In genomic region chr5:180831139-180832080, GRCh38 we compare ENCODE assay signal across 8 cellular contexts. TPM values are rescaled to one million over a fixed set of nuclear protein-coding genes. Genes with fewer than 3 reads are reported as not detected.
DNase-seq lines count a peak whose midpoint lies in the region; ATAC-seq and TF ChIP-seq lines count a peak whose summit lies in the region.

No MANE protein-coding gene starts in this region.

- H3K4me3 ChIP-seq in CD8-positive, alpha-beta T cell (ENCODE audit: low read depth, low read length) = peak overlapping the region; percentile 67
- H3K4me3 ChIP-seq in OCI-LY1 (ENCODE audit: low read depth, low read length, poor library complexity, severe bottlenecking) = peak overlapping the region; percentile 70

- H2AFZ ChIP-seq in OCI-LY1 (ENCODE audit: low read length) = no peak overlapping the region

- no peaks in the 10 kb centered on the region for H3K27me3 Mint-ChIP-seq in CD8-positive, alpha-beta T cell (ENCODE audit: low read depth)
- no peaks in the 10 kb centered on the region for H3K27me3 Mint-ChIP-seq in activated T-cell treated with anti-CD3 and anti-CD28 coated beads, Interleukin-2, amount 50 U/mL, for 72 hours (ENCODE audit: low read depth)

- H3F3A ChIP-seq in OCI-LY1 (ENCODE audit: insufficient read depth, low read length) = no peaks in the 10 kb centered on the region

- CTCF ChIA-PET in CD8-positive, alpha-beta T cell (lab: Charles Lee) = interaction anchor here (0.6 to 4.3 kb wide), 15 partner anchors 10 to 47 kb away, joined by 3 to 35 read pairs (median 4); partner anchors contain the start of gene MGAT1

- peaks cover 11% of the 10 kb centered on the region for H3K36me3 ChIP-seq in CD8-positive, alpha-beta T cell (ENCODE audit: insufficient read depth, low read length)
- peaks cover 38% of the 10 kb centered on the region for H3K36me3 ChIP-seq in OCI-LY1 (ENCODE audit: insufficient read depth, low read length)

- peak overlapping the region; percentile 83 for H3K9ac ChIP-seq in OCI-LY1 (ENCODE audit: low read length)

- POLR2A ChIA-PET in CD8-positive, alpha-beta T cell (lab: Charles Lee) = interaction anchor here (1.0 to 5.5 kb wide), 13 partner anchors 10 to 430 kb away, joined by 3 to 134 read pairs (median 12); partner anchors contain the start of genes MGAT1, TRIM52 and ZFP62

- H3K36me3 Mint-ChIP-seq in CD8-positive, alpha-beta T cell = peaks cover 51% of the 10 kb centered on the region
- peaks cover 15 to 33% of the 10 kb centered on the region in 2 donors for H3K36me3 Mint-ChIP-seq in activated T-cell treated with anti-CD3 and anti-CD28 coated beads, Interleukin-2, amount 50 U/mL, for 72 hours (ENCODE audit: insufficient read depth in 2 of 2)

- H3K79me2 ChIP-seq in OCI-LY1 (ENCODE audit: insufficient read depth, low read length) = 0 out of 2 replicates have a peak, but pooled peaks cover 7% of the 10 kb centered on the region

- peak; percentile 51 to 88 (median 71) for DNase-seq in CD8-positive, alpha-beta T cell
- DNase-seq in GM19240 (ENCODE audit: insufficient read length, low spot score) (peak; percentile 58), myocyte (ENCODE audit: low read depth) (peak; percentile 80)
- DNase-seq in activated T-cell treated with anti-CD3 and anti-CD28 coated beads, Interleukin-2, amount 50 U/mL, for 72 hours = peak; percentile 85 to 88
- peak; percentile 70 to 74 for DNase-seq in stimulated activated CD8-positive, alpha-beta memory T cell treated with anti-CD3 and anti-CD28 coated beads, Interleukin-7, amount 100 ng/mL, for 48 hours (ENCODE audit: extremely low read depth in 1 of 2, low read depth in 1 of 2)

- peak overlapping the region; percentile 85 for H3K27ac ChIP-seq in CD8-positive, alpha-beta T cell (ENCODE audit: low read depth, low read length)
- H3K27ac ChIP-seq in OCI-LY1 (ENCODE audit: low read depth, low read length, poor library complexity, severe bottlenecking) = peak overlapping the region; percentile 89

- no peaks in the 10 kb centered on the region for H3K27me3 ChIP-seq in CD8-positive, alpha-beta T cell (ENCODE audit: insufficient read depth, low read length)
- H3K27me3 ChIP-seq in OCI-LY1 (ENCODE audit: insufficient read depth, low read length) = no peaks in the 10 kb centered on the region

- no peak for TF ChIP-seq CTCF in CD8-positive, alpha-beta T cell (IDR thresholded peaks at IDR 0.05)
- no peak for TF ChIP-seq CTCF in OCI-LY1 (IDR thresholded peaks at IDR 0.05; ENCODE audit: low read length)

- H3K27ac Mint-ChIP-seq in CD8-positive, alpha-beta T cell = peak overlapping the region; percentile 98
- H3K27ac Mint-ChIP-seq in activated T-cell treated with anti-CD3 and anti-CD28 coated beads, Interleukin-2, amount 50 U/mL, for 72 hours = peak overlapping the region; percentile 96

- peak overlapping the region; percentile 83 for H3K4me2 ChIP-seq in OCI-LY1 (ENCODE audit: low read length)

- intact Hi-C loops in CD8-positive, alpha-beta T cell (cut with DNase I, micrococcal nuclease) = loop anchor here (1.0 to 10.0 kb wide), 6 partner anchors 21 to 47 kb away; partner anchors contain the start of genes MGAT1 (in 1 of the 2) and ZFP62 (in 1 of the 2)

- no peaks in the 10 kb centered on the region for H4K20me1 ChIP-seq in OCI-LY1 (ENCODE audit: insufficient read depth, low read length)

- H3K4me1 Mint-ChIP-seq in CD8-positive, alpha-beta T cell (ENCODE audit: low read depth) = peaks cover 51% of the 10 kb centered on the region
- H3K4me1 Mint-ChIP-seq in activated T-cell treated with anti-CD3 and anti-CD28 coated beads, Interleukin-2, amount 50 U/mL, for 72 hours (ENCODE audit: low read depth) = peaks cover 53% of the 10 kb centered on the region

- peak overlapping the region; percentile 97 for H3K4me3 Mint-ChIP-seq in CD8-positive, alpha-beta T cell
- H3K4me3 Mint-ChIP-seq in activated T-cell treated with anti-CD3 and anti-CD28 coated beads, Interleukin-2, amount 50 U/mL, for 72 hours = peak overlapping the region; percentile 99

- peak; percentile 43 for ATAC-seq in CD8-positive, alpha-beta T cell
- ATAC-seq in HG03439 (IDR thresholded peaks at IDR 0.05; ENCODE audit: unreplicated experiment) (peak; percentile 79), esophagus mucosa (peak; percentile 94)
- ATAC-seq in activated T-cell treated with anti-CD3 and anti-CD28 coated beads, Interleukin-2, amount 50 U/mL, for 72 hours (replicated peaks in 1 of 2) = peak; percentile 79 to 83

- H3K9me2 ChIP-seq in OCI-LY1 (ENCODE audit: low read depth, low read length) = no peaks in the 10 kb centered on the region

- no peaks in the 10 kb centered on the region for H3K9me3 Mint-ChIP-seq in CD8-positive, alpha-beta T cell
- H3K9me3 Mint-ChIP-seq in activated T-cell treated with anti-CD3 and anti-CD28 coated beads, Interleukin-2, amount 50 U/mL, for 72 hours = no peaks in the 10 kb centered on the region

- no peaks in the 10 kb centered on the region for H3K9me3 ChIP-seq in CD8-positive, alpha-beta T cell (ENCODE audit: low read length)
- H3K9me3 ChIP-seq in OCI-LY1 (ENCODE audit: low read length) = no peaks in the 10 kb centered on the region

- H3K4me1 ChIP-seq in CD8-positive, alpha-beta T cell (ENCODE audit: insufficient read depth, low read length) = peaks cover 48% of the 10 kb centered on the region
- H3K4me1 ChIP-seq in OCI-LY1 (ENCODE audit: insufficient read depth, low read length, severe bottlenecking) = peaks cover 30% of the 10 kb centered on the region

RNA-seq across cellular contexts. Expression of gene MGAT1, which starts 28.8 kb away (rescaled TPM):
- total RNA-seq in CD8-positive, alpha-beta T cell = 10 to 100 TPM; 43.5 to 47.5 TPM
- 100 to 1,000 TPM; 102 to 109 TPM for total RNA-seq in activated T-cell treated with anti-CD3 and anti-CD28 coated beads, Interleukin-2, amount 50 U/mL, for 72 hours
- total RNA-seq in esophagus mucosa (64.6 TPM), myocyte (120 and 152 TPM in 2 replicates)
- 118 TPM for polyA plus RNA-seq in myocyte (2012)

RNA-seq across cellular contexts. Expression of gene ZFP62, which starts 29.7 kb away (rescaled TPM):
- total RNA-seq in CD8-positive, alpha-beta T cell = 10 to 100 TPM; 13.7 to 13.9 TPM
- 10 to 100 TPM; 22.8 to 34.9 TPM for total RNA-seq in activated T-cell treated with anti-CD3 and anti-CD28 coated beads, Interleukin-2, amount 50 U/mL, for 72 hours
- 12.9 TPM for total RNA-seq in esophagus mucosa
- total RNA-seq in myocyte = 12.9 and 20.1 TPM in 2 replicates
- 13.6 TPM for polyA plus RNA-seq in myocyte (2012)

Comparison
In these comparisons a context has a peak if more than half of its experiments do, and no peak if none do; other contexts are left out.
1. Peak in every context shown above with its lines: DNase-seq, ATAC-seq, H3K4me3 ChIP-seq and H3K27ac ChIP-seq.
2. ATAC-seq: peak in every context shown above with its lines; median percentile 94 in esophagus mucosa; 81 in activated T-cell treated with anti-CD3 and anti-CD28 coated beads, Interleukin-2, amount 50 U/mL, for 72 hours; 79 in HG03439; 43 in CD8-positive, alpha-beta T cell.